Comparison of ENCODE assay signal across 8 cellular contexts in genomic region chr6:55953384-55953783, GRCh38.
DNase-seq lines count a peak whose midpoint lies in the region; ATAC-seq and TF ChIP-seq lines count a peak whose summit lies in the region.

No MANE protein-coding gene starts in this region.

- H3K27ac ChIP-seq in right atrium auricular region (no peak overlapping the region), right cardiac atrium (ENCODE audit: low read length) (no peak overlapping the region)

- no peaks in the 10 kb centered on the region for H3K4me1 Mint-ChIP-seq in natural killer cell

- no peaks in the 10 kb centered on the region for H3K9me3 ChIP-seq in right atrium auricular region
- no peaks in the 10 kb centered on the region for H3K9me3 ChIP-seq in right cardiac atrium (ENCODE audit: control insufficient read depth, low read length)

- no peak overlapping the region for H3K27ac Mint-ChIP-seq in natural killer cell

- peaks cover 3 to 5% of the 10 kb centered on the region in 2 donors for H3K9me3 Mint-ChIP-seq in natural killer cell

- no peak overlapping the region for H3K4me3 Mint-ChIP-seq in natural killer cell

- H3K27me3 Mint-ChIP-seq in natural killer cell (ENCODE audit: low read depth in 2 of 2): no peaks in the 10 kb centered on the region

- no peaks in the 10 kb centered on the region for H3K36me3 Mint-ChIP-seq in natural killer cell

- intact Hi-C loops in Right ventricle myocardium inferior (cut with DNase I) (loop anchor here (2.0 to 10.0 kb wide), 3 partner anchors 339 to 677 kb away; no protein-coding TSS in a partner anchor), right cardiac atrium (cut with DNase I) (loop anchor here in 2 of 4 donors (10.0 kb wide), 1 partner anchor 679 kb away; no protein-coding TSS in a partner anchor), natural killer cell (cut with micrococcal nuclease) (no loop called here)

- peak; percentile 75 for ATAC-seq in Right ventricle myocardium inferior
- peak; percentile 83 for ATAC-seq in SK-N-SH treated with all-trans-retinoic acid at 6 μM for 48 hours
- peak; percentile 62 to 68 for ATAC-seq in right cardiac atrium
- ATAC-seq in GM21619 (IDR thresholded peaks at IDR 0.05; ENCODE audit: unreplicated experiment): no peak
- ATAC-seq in natural killer cell: no peak
- ATAC-seq in HG02623 (IDR thresholded peaks at IDR 0.05; ENCODE audit: unreplicated experiment): no peak

- no peak for DNase-seq in Right ventricle myocardium inferior (ENCODE audit: missing footprints)
- no peak for DNase-seq in right atrium auricular region (ENCODE audit: low spot score)
- DNase-seq in right cardiac atrium: no peak
- DNase-seq in natural killer cell: no peak
- no peak for DNase-seq in GM19240 (ENCODE audit: insufficient read length, low spot score)

- H3K4me3 ChIP-seq in right atrium auricular region (peak overlapping the region in 1 of 2 donors; percentile 18), right cardiac atrium (ENCODE audit: low read length) (peak overlapping the region; percentile 56)

- H3K36me3 ChIP-seq in right atrium auricular region: no peaks in the 10 kb centered on the region

- H3K4me1 ChIP-seq in right atrium auricular region (no peaks in the 10 kb centered on the region), right cardiac atrium (ENCODE audit: control insufficient read depth, insufficient read depth, low read length) (no peaks in the 10 kb centered on the region)

- H3K27me3 ChIP-seq in right atrium auricular region (no peaks in the 10 kb centered on the region), right cardiac atrium (ENCODE audit: control insufficient read depth, insufficient read depth) (no peaks in the 10 kb centered on the region)

- TF ChIP-seq CTCF in right atrium auricular region (IDR thresholded peaks at IDR 0.05) (peak in 1 of 2 donors; percentile 55), natural killer cell (IDR thresholded peaks at IDR 0.05) (no peak)

- WGBS in right cardiac atrium: 24% methylated on average over 7 of the region's 7 CpGs

TF ChIP-seq in SK-N-SH treated with all-trans-retinoic acid at 6 μM for 48 hours, 23 proteins besides CTCF, POLR2A, EP300 and RAD21:
- TF ChIP-seq ZNF565 (CRISPR knock-in tag; conservative IDR thresholded peaks at IDR 0.05; ENCODE audit: low read depth) (no peak), GLIS3 (CRISPR knock-in tag; IDR thresholded peaks at IDR 0.05) (no peak), ESRRG (CRISPR knock-in tag; IDR thresholded peaks at IDR 0.05) (no peak), CSDC2 (CRISPR knock-in tag; IDR thresholded peaks at IDR 0.05) (no peak), BACH2 (CRISPR knock-in tag; IDR thresholded peaks at IDR 0.05; ENCODE audit: borderline replicate concordance) (no peak), POU6F1 (CRISPR knock-in tag; IDR thresholded peaks at IDR 0.05; ENCODE audit: borderline replicate concordance, low read depth) (no peak), SNAI2 (CRISPR knock-in tag; IDR thresholded peaks at IDR 0.05) (no peak), ZFP3 (CRISPR knock-in tag; IDR thresholded peaks at IDR 0.05) (no peak), PPARA (CRISPR knock-in tag; IDR thresholded peaks at IDR 0.05; ENCODE audit: borderline replicate concordance) (no peak), CSRNP3 (CRISPR knock-in tag; IDR thresholded peaks at IDR 0.05) (no peak), CREB5 (CRISPR knock-in tag; IDR thresholded peaks at IDR 0.05; ENCODE audit: low read depth) (no peak), ZC3H10 (CRISPR knock-in tag; IDR thresholded peaks at IDR 0.05) (no peak), ZFP30 (CRISPR knock-in tag; IDR thresholded peaks at IDR 0.05) (no peak), RARB (CRISPR knock-in tag; IDR thresholded peaks at IDR 0.05) (no peak), ZNF70 (CRISPR knock-in tag; IDR thresholded peaks at IDR 0.05) (no peak), ISL1 (CRISPR knock-in tag; IDR thresholded peaks at IDR 0.05) (no peak), OSR1 (CRISPR knock-in tag; IDR thresholded peaks at IDR 0.05) (no peak)
TF ChIP-seq in SK-N-SH treated with all-trans-retinoic acid at 6 μM for 48 hours: peak in this region for 0.

Comparison
In these comparisons a context has a peak if more than half of its experiments do, and no peak if none do; other contexts are left out.
1. ATAC-seq: peak in Right ventricle myocardium inferior (single experiment), SK-N-SH treated with all-trans-retinoic acid at 6 μM for 48 hours (single experiment) and right cardiac atrium (2 of 2); none in GM21619 (single experiment), natural killer cell (0 of 3) and HG02623 (single experiment).